In the genomic region with DNA sequence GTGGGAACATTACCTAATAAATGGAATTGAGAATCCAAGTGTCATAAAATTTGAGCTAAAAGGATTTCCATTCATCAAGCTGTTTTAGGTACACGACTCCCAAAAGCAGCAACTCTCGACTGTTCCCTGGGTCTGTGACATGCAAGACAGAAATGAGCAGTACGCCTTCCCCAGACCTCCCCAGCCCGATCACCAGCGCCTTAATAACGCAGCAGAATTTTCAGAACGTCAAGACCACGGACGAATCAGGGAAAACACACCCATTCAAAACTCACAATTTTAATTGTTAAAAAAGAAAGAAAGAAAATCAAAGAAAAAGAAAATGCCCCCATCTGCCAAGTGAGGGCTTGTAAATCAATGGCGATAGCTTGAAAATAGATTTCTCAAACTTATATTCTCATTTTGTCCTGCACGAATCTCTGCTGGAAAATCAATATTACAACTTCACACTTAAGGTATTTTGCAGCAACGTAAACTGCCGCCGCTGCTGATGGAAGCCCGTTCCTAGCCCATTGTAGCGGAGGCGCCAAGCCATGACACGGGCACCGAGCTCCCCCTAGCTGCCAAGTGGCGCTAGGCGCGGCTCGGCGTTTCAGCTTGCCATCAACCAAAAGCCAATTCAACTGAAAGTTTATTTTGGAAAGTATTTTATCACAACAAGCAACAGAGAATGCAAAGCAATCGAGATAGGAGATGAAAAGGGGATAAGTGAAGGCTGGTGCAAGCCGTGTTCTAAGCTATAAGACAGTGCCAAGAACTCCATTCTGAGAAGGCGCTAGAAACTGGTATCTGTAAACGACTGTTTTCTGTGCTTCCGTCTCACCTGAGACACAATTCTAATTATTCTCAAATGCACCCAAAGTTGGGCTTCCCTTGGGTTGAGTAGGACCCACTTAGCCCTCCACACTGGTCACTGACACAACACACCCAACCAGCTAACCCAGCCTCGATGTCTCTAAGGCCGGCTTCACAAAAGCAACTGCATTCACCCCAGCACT, we compare ENCODE assay signal across 9 cellular contexts. TPM values are rescaled to one million over a fixed set of nuclear protein-coding genes. Genes with fewer than 3 reads are reported as not detected.
DNase-seq lines count a peak whose midpoint lies in the region; ATAC-seq and TF ChIP-seq lines count a peak whose summit lies in the region.
"Had no signal": no experiment of that assay in that cellular context is flagged by ENCODE, and none has a peak within 500 bp of the region (broad histone marks: within the 10 kb centered on the region; RNA-seq: fewer than 3 reads in every experiment).

No MANE protein-coding gene starts in this region.

- peak; percentile 83 to 92 (median 89) for DNase-seq in CD4-positive, alpha-beta T cell
- DNase-seq in SJSA1 (ENCODE audit: low read depth in 1 of 2, low spot score in 2 of 2), result peak; percentile 48 to 67
- peak; percentile 93 for DNase-seq in activated naive CD4-positive, alpha-beta T cell treated with anti-CD3 and anti-CD28 coated beads for 36 hours
- DNase-seq in glomerular visceral epithelial cell (ENCODE audit: extremely low spot score), result peak; percentile 61
- DNase-seq in posterior vena cava (ENCODE audit: low spot score), result peak; percentile 93
- peak; percentile 85 for DNase-seq in upper lobe of right lung

- no peak overlapping the region for H3K9ac ChIP-seq in KMS-11

- CTCF ChIA-PET in CD4-positive, alpha-beta T cell (lab: Charles Lee), result interaction anchor here (0.6 to 11.0 kb wide), 34 partner anchors 8 to 1663 kb away, joined by 3 to 179 read pairs (median 4); no protein-coding TSS in a partner anchor
- CTCF ChIA-PET in activated naive CD4-positive, alpha-beta T cell treated with anti-CD3 and anti-CD28 coated beads for 36 hours (lab: Charles Lee), result interaction anchor here (0.6 to 5.0 kb wide), 23 partner anchors 11 to 1037 kb away, joined by 3 to 44 read pairs (median 5); no protein-coding TSS in a partner anchor

- ATAC-seq in CD4-positive, alpha-beta T cell (ENCODE audit: poor library complexity), result peak; percentile 22
- peak; percentile 79 for ATAC-seq in GM19395 (IDR thresholded peaks at IDR 0.05; ENCODE audit: unreplicated experiment)
- peak; percentile 89 for ATAC-seq in upper lobe of right lung

- H3K79me2 ChIP-seq in KMS-11 (ENCODE audit: insufficient read depth, low read depth), result peaks cover 50% of the 10 kb centered on the region

- peak overlapping the region; percentile 100 for H3K4me3 Mint-ChIP-seq in CD4-positive, alpha-beta T cell
- peak overlapping the region; percentile 96 for H3K4me3 Mint-ChIP-seq in activated naive CD4-positive, alpha-beta T cell treated with anti-CD3 and anti-CD28 coated beads for 36 hours
- H3K4me3 Mint-ChIP-seq: dendritic cell treated with granulocyte-macrophage colony-stimulating factor and Interleukin-4, amounts not matched to agents 40 ng/mL and 50 ng/mL, for 4 days had no signal

- H4K20me1 ChIP-seq in KMS-11 (ENCODE audit: insufficient read depth), result no peaks in the 10 kb centered on the region

- H3K4me2 ChIP-seq in KMS-11, result peak overlapping the region; percentile 74; the same call in 1 of the 2 replicates

- peak; percentile 99 for TF ChIP-seq CTCF in CD4-positive, alpha-beta T cell (IDR thresholded peaks at IDR 0.05)
- TF ChIP-seq CTCF in KMS-11 (conservative IDR thresholded peaks at IDR 0.05; ENCODE audit: low read depth, low read length) (peak; percentile 96), upper lobe of right lung (IDR thresholded peaks at IDR 0.05) (peak; percentile 99)

- peak overlapping the region; percentile 99 for H3K27ac Mint-ChIP-seq in CD4-positive, alpha-beta T cell
- peak overlapping the region; percentile 95 for H3K27ac Mint-ChIP-seq in activated naive CD4-positive, alpha-beta T cell treated with anti-CD3 and anti-CD28 coated beads for 36 hours
- H3K27ac Mint-ChIP-seq: dendritic cell treated with granulocyte-macrophage colony-stimulating factor and Interleukin-4, amounts not matched to agents 40 ng/mL and 50 ng/mL, for 4 days had no signal

- H3K36me3 Mint-ChIP-seq in CD4-positive, alpha-beta T cell (ENCODE audit: low read depth), result peaks cover 88% of the 10 kb centered on the region
- H3K36me3 Mint-ChIP-seq in activated naive CD4-positive, alpha-beta T cell treated with anti-CD3 and anti-CD28 coated beads for 36 hours (ENCODE audit: low read depth), result peaks cover 71% of the 10 kb centered on the region

- H2AFZ ChIP-seq in KMS-11 (ENCODE audit: low read depth), result peak overlapping the region; percentile 39; the same call in 1 of the 2 replicates

- H3K36me3 ChIP-seq in KMS-11 (ENCODE audit: insufficient read depth) (no peaks in the 10 kb centered on the region), SJSA1 (no peaks in the 10 kb centered on the region), upper lobe of right lung (no peaks in the 10 kb centered on the region)

- POLR2A ChIA-PET in CD4-positive, alpha-beta T cell (lab: Charles Lee), result interaction anchor here (0.5 to 64.5 kb wide), 25 partner anchors 9 to 1664 kb away, joined by 3 to 4389 read pairs (median 5); no protein-coding TSS in a partner anchor

- no peaks in the 10 kb centered on the region for H3K9me3 Mint-ChIP-seq in CD4-positive, alpha-beta T cell
- no peaks in the 10 kb centered on the region for H3K9me3 Mint-ChIP-seq in activated naive CD4-positive, alpha-beta T cell treated with anti-CD3 and anti-CD28 coated beads for 36 hours
- H3K9me3 Mint-ChIP-seq: dendritic cell treated with granulocyte-macrophage colony-stimulating factor and Interleukin-4, amounts not matched to agents 40 ng/mL and 50 ng/mL, for 4 days had no signal

- H3K4me1 ChIP-seq in KMS-11 (ENCODE audit: low read depth, poor library complexity, severe bottlenecking) (peaks cover 8% of the 10 kb centered on the region), SJSA1 (replicated peaks) (peaks cover 10% of the 10 kb centered on the region), upper lobe of right lung (peaks cover 9% of the 10 kb centered on the region)

- intact Hi-C loops in CD4-positive, alpha-beta T cell (cut with DNase I, micrococcal nuclease), result loop anchor here (2.0 to 10.0 kb wide), 10 partner anchors 34 to 1288 kb away; no protein-coding TSS in a partner anchor
- intact Hi-C loops in activated naive CD4-positive, alpha-beta T cell treated with anti-CD3 and anti-CD28 coated beads for 36 hours (cut with micrococcal nuclease), result loop anchor here (1.0 to 10.0 kb wide), 5 partner anchors 74 to 1072 kb away; no protein-coding TSS in a partner anchor
- intact Hi-C loops in posterior vena cava (cut with DNase I), result no loop called here
- intact Hi-C loops in upper lobe of right lung (cut with DNase I), result no loop called here

- no peaks in the 10 kb centered on the region for H3K9me3 ChIP-seq in CD4-positive, alpha-beta T cell (ENCODE audit: control insufficient read depth, low read length)
- H3K9me3 ChIP-seq in SJSA1 (replicated peaks) (no peaks in the 10 kb centered on the region), upper lobe of right lung (no peaks in the 10 kb centered on the region)

- peak overlapping the region; percentile 97 for H3K27ac ChIP-seq in CD4-positive, alpha-beta T cell (ENCODE audit: low read depth, low read length)
- no peak overlapping the region for H3K27ac ChIP-seq in KMS-11
- no peak overlapping the region for H3K27ac ChIP-seq in SJSA1
- H3K27ac ChIP-seq in upper lobe of right lung, result no peak overlapping the region

- H3K4me3 ChIP-seq in KMS-11 (IDR thresholded peaks at IDR 0.05; ENCODE audit: insufficient read depth, low read depth, low read length) (no peak overlapping the region), SJSA1 (no peak overlapping the region), upper lobe of right lung (peak overlapping the region; percentile 11)

- H3K27me3 Mint-ChIP-seq in CD4-positive, alpha-beta T cell, result peaks cover 5% of the 10 kb centered on the region
- no peaks in the 10 kb centered on the region for H3K27me3 Mint-ChIP-seq in activated naive CD4-positive, alpha-beta T cell treated with anti-CD3 and anti-CD28 coated beads for 36 hours (ENCODE audit: low read depth)

- peaks cover 63% of the 10 kb centered on the region for H3K4me1 Mint-ChIP-seq in CD4-positive, alpha-beta T cell (ENCODE audit: low read depth)
- peaks cover 44% of the 10 kb centered on the region for H3K4me1 Mint-ChIP-seq in activated naive CD4-positive, alpha-beta T cell treated with anti-CD3 and anti-CD28 coated beads for 36 hours (ENCODE audit: low read depth)

- H3K27me3 ChIP-seq in CD4-positive, alpha-beta T cell (ENCODE audit: control insufficient read depth, insufficient read depth, low read length), result no peaks in the 10 kb centered on the region
- H3K27me3 ChIP-seq in KMS-11 (ENCODE audit: insufficient read depth, low read depth), result no peaks in the 10 kb centered on the region
- peaks cover 6% of the 10 kb centered on the region for H3K27me3 ChIP-seq in SJSA1 (replicated peaks)
- H3K27me3 ChIP-seq in upper lobe of right lung, result peaks cover 75% of the 10 kb centered on the region

RNA-seq across cellular contexts. Expression of a gene that starts 5.5 kb away (rescaled TPM):
- 100 to 1,000 TPM; 244 to 254 TPM for total RNA-seq in CD4-positive, alpha-beta T cell
- total RNA-seq in SJSA1 (2014; rRNA removed; shearing (Covaris generic)), result 2.1 and 2.6 TPM in 2 replicates
- total RNA-seq in activated naive CD4-positive, alpha-beta T cell treated with anti-CD3 and anti-CD28 coated beads for 36 hours, result 10 to 100 TPM; 71.7 to 71.9 TPM
- total RNA-seq in posterior vena cava (1 to 10 TPM in 1 of 2 donors, under 1 TPM in 1; 0.43 to 1.5 TPM), upper lobe of right lung (2.4 TPM)

Comparison
In these comparisons a context has a peak if more than half of its experiments do, and no peak if none do; other contexts are left out.
1. ATAC-seq: peak in every context shown above with its lines; median percentile 89 in upper lobe of right lung; 79 in GM19395; 22 in CD4-positive, alpha-beta T cell.
2. RNA of a gene that starts 5.5 kb away (total RNA-seq): 244 to 254 TPM in CD4-positive, alpha-beta T cell and 71.7 to 71.9 TPM in activated naive CD4-positive, alpha-beta T cell treated with anti-CD3 and anti-CD28 coated beads for 36 hours; 2.1 to 2.6 TPM in SJSA1, 2.4 TPM in upper lobe of right lung (single experiment) and 0.43 to 1.5 TPM in posterior vena cava; every median in the first group is over 10 times any median in the second.
3. intact Hi-C loops: an anchor here in CD4-positive, alpha-beta T cell (2.0 to 10.0 kb wide) and activated naive CD4-positive, alpha-beta T cell treated with anti-CD3 and anti-CD28 coated beads for 36 hours (1.0 to 10.0 kb wide); none called in posterior vena cava and upper lobe of right lung.
4. Peak in every context shown above with its lines, with median percentiles within 50 percentile points of each other: DNase-seq and CTCF ChIP-seq.